ENCODE assay signal across 35 cellular contexts in the genomic region with DNA sequence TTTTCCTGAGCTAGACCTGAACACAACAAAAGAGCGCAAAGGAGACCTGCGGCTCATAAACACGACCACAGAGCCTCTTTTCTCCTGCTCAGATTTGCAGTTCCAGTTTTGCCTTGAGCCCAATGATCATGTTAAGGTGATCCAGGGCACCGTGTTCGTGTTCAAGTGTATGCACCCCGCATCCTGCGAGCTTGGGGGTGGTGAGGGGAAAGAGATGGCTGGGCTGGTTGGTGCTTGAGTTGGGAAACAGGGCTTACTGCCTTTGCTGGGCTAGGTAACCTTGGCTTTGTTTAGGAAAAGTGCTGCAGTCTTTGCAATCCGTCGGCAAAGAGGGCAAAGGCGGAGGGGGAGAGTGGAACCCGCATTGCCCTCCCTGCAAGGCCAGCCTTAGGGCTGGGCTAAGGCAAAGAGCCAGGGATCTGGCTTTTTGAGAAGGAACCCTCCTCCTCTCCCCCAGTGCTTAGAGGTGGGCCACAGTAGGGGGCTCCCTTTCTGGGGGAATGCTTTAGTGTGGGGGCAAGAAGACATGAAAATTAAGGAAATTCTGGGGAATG. TPM values are rescaled to one million over a fixed set of nuclear protein-coding genes. Genes with fewer than 3 reads are reported as not detected.
DNase-seq lines count a peak whose midpoint lies in the region; ATAC-seq, FAIRE-seq and TF ChIP-seq lines count a peak whose summit lies in the region.
"Had no signal": no experiment of that assay in that cellular context is flagged by ENCODE, and none has a peak within 500 bp of the region (broad histone marks: within the 10 kb centered on the region; RNA-seq: fewer than 3 reads in every experiment).

No MANE protein-coding gene starts in this region.

- no peak overlapping the region for H3K56ac ChIP-seq in IMR-90 (ENCODE audit: extremely low read depth, insufficient read depth, low read length)

- no peak overlapping the region for H3K14ac ChIP-seq in IMR-90 (replicated peaks; ENCODE audit: low read depth, low read length)

- H2BK120ac ChIP-seq in IMR-90 (ENCODE audit: low read depth, low read length): no peak overlapping the region

- TF ChIP-seq CTCF in A673 (conservative IDR thresholded peaks at IDR 0.05; ENCODE audit: low read depth, low read length) (no peak), IMR-90 (conservative IDR thresholded peaks at IDR 0.05; ENCODE audit: low read depth, low read length) (no peak), endothelial cell of umbilical vein (IDR thresholded peaks at IDR 0.05; ENCODE audit: extremely low read depth in 1 of 2, insufficient read depth in 1 of 2, low read depth in 1 of 2, low read length in 2 of 2) (no peak), nephron progenitor cell (IDR thresholded peaks at IDR 0.05) (no peak), dorsolateral prefrontal cortex (IDR thresholded peaks at IDR 0.05 in 54 of 56, conservative IDR thresholded peaks at IDR 0.05 in 2 of 56; ENCODE audit: low read depth in 1 of 56, partially characterized antibody in 56 of 56) (no peak)

- ATAC-seq in IMR-90 (ENCODE audit: low read depth): no peak
- ATAC-seq: activated naive CD4-positive, alpha-beta T cell treated with anti-CD3 and anti-CD28 coated beads, Interleukin-2, amount 50 U/mL, for 72 hours; gastrocnemius medialis; left lung had no signal

- peak overlapping the region; percentile 56 for H3K27ac Mint-ChIP-seq in nephron progenitor cell
- H3K27ac Mint-ChIP-seq: activated CD4-positive, alpha-beta memory T cell treated with anti-CD3 and anti-CD28 coated beads for 36 hours had no signal

- peak; percentile 39 for DNase-seq in A673 (ENCODE audit: low spot score)
- DNase-seq in IMR-90: no peak
- DNase-seq in endothelial cell of umbilical vein (ENCODE audit: low read depth, low spot score): no peak
- DNase-seq in nephron progenitor cell: peak; percentile 11
- DNase-seq in NOMO-1 (lab: John Stamatoyannopoulos, UW; ENCODE audit: unreplicated experiment in 2 of 2): no peak
- no peak for DNase-seq in DMS53 (lab: John Stamatoyannopoulos, UW)
- no peak for DNase-seq in NCI-H146 (lab: John Stamatoyannopoulos, UW)
- DNase-seq in dorsolateral prefrontal cortex: no peak
- DNase-seq: ACHN; activated CD4-positive, alpha-beta memory T cell treated with anti-CD3 and anti-CD28 coated beads for 36 hours; activated CD4-positive, CD25-positive, alpha-beta regulatory T cell treated with anti-CD3 and anti-CD28 coated beads, Interleukin-2, amount 50 U/mL, for 72 hours; activated CD8-positive, alpha-beta memory T cell treated with anti-CD3 and anti-CD28 coated beads, Interleukin-2, amount 50 U/mL, for 4 hours; effector CD8-positive, alpha-beta T cell; gastrocnemius medialis; GF-D8; HCEC 1CT; hippocampal formation; mesendoderm; MV-4-11; NCI-H2171; NCI-H524; Peyer's patch; SJCRH30; stomach had no signal

- H2BK20ac ChIP-seq in IMR-90 (ENCODE audit: low read depth, low read length): no peak overlapping the region

- TF ChIP-seq POLR2A in IMR-90 (IDR thresholded peaks at IDR 0.05; ENCODE audit: low read depth, low read length) (no peak), endothelial cell of umbilical vein (IDR thresholded peaks at IDR 0.05; ENCODE audit: low read depth, low read length) (no peak)

- H3K27ac ChIP-seq in A673 (ENCODE audit: low read depth, low read length, poor library complexity, severe bottlenecking) (peak overlapping the region; percentile 88), IMR-90 (ENCODE audit: insufficient read depth, low read length) (no peak overlapping the region), endothelial cell of umbilical vein (ENCODE audit: insufficient read depth, low read depth, low read length) (no peak overlapping the region), dorsolateral prefrontal cortex (no peak overlapping the region)
- H3K27ac ChIP-seq: BLaER1 treated with 17β-estradiol and CSF1 and Interleukin-3, amounts not matched to agents 10 nM and 100 nM; gastrocnemius medialis; left lung; Peyer's patch; SJCRH30; stomach had no signal

- no peak overlapping the region for H4K5ac ChIP-seq in IMR-90 (ENCODE audit: low read depth, low read length)

- H4K8ac ChIP-seq in IMR-90 (ENCODE audit: low read depth in 2 of 2, low read length in 2 of 2): no peak overlapping the region

- H3K4ac ChIP-seq in IMR-90 (ENCODE audit: low read depth, low read length): no peak overlapping the region

- intact Hi-C loops in A673 (cut with micrococcal nuclease; ENCODE audit: unreplicated experiment): no loop called here
- intact Hi-C loops in IMR-90 (cut with micrococcal nuclease): no loop called here
- intact Hi-C loops in endothelial cell of umbilical vein (cut with micrococcal nuclease): no loop called here
- intact Hi-C loops in dorsolateral prefrontal cortex (cut with DNase I): no loop called here

- H3K27me3 Mint-ChIP-seq in nephron progenitor cell (ENCODE audit: low read depth, poor library complexity): peaks cover 57% of the 10 kb centered on the region

- H3K4me1 Mint-ChIP-seq in nephron progenitor cell: peaks cover 79% of the 10 kb centered on the region

- H3K4me1 ChIP-seq in A673 (ENCODE audit: insufficient read depth, low read length, poor library complexity, severe bottlenecking) (peaks cover 47% of the 10 kb centered on the region), IMR-90 (ENCODE audit: control insufficient read depth, insufficient read depth, low read length) (no peaks in the 10 kb centered on the region), endothelial cell of umbilical vein (ENCODE audit: control insufficient read depth, extremely low read depth, insufficient read depth, low read length) (peaks cover 11% of the 10 kb centered on the region)
- H3K4me1 ChIP-seq: BLaER1 treated with 17β-estradiol and CSF1 and Interleukin-3, amounts not matched to agents 10 nM and 100 nM had no signal

- POLR2A ChIA-PET in A673 (lab: Charles Lee; ENCODE audit: low non-redundant PET): no interaction called here
- POLR2A ChIA-PET in IMR-90 (lab: Charles Lee; ENCODE audit: unreplicated experiment): no interaction called here
- POLR2A ChIA-PET in endothelial cell of umbilical vein (lab: Charles Lee): interaction anchor here (0.5 kb wide), 1 partner anchor 230 kb away, joined by 3 read pairs; no protein-coding TSS in a partner anchor

- no peaks in the 10 kb centered on the region for H3K79me2 ChIP-seq in endothelial cell of umbilical vein (ENCODE audit: control insufficient read depth, insufficient read depth, low read length)

- H3K9me3 ChIP-seq in A673 (ENCODE audit: low read depth, low read length, poor library complexity, severe bottlenecking) (no peaks in the 10 kb centered on the region), IMR-90 (ENCODE audit: control insufficient read depth, insufficient read depth, low read length) (peaks cover 15% of the 10 kb centered on the region), endothelial cell of umbilical vein (replicated peaks; ENCODE audit: control insufficient read depth, insufficient read depth, low read length) (no peaks in the 10 kb centered on the region)
- H3K9me3 ChIP-seq: gastrocnemius medialis, left lung, SJCRH30, tibial nerve had no signal

- H2AK9ac ChIP-seq in IMR-90 (replicated peaks; ENCODE audit: low read depth, low read length, poor library complexity): no peak overlapping the region

- no peak overlapping the region for H4K91ac ChIP-seq in IMR-90 (ENCODE audit: insufficient read depth, low read depth, low read length)

- no peak overlapping the region for H2BK5ac ChIP-seq in IMR-90 (ENCODE audit: low read depth, low read length, poor library complexity, severe bottlenecking)

- no peak overlapping the region for H2BK15ac ChIP-seq in IMR-90 (ENCODE audit: low read depth, low read length)

- no peak for FAIRE-seq in endothelial cell of umbilical vein (lab: Jason Lieb, UNC)
- FAIRE-seq: bronchial epithelial cell, TTC549 had no signal

- no peak for TF ChIP-seq RAD21 in IMR-90 (IDR thresholded peaks at IDR 0.05; ENCODE audit: low read length)

- H3K79me1 ChIP-seq in IMR-90 (ENCODE audit: low read depth in 1 of 2, low read length in 2 of 2): no peaks in the 10 kb centered on the region

- H3K9ac ChIP-seq in IMR-90 (ENCODE audit: low read depth, low read length): no peak overlapping the region
- no peak overlapping the region for H3K9ac ChIP-seq in endothelial cell of umbilical vein (replicated peaks; ENCODE audit: extremely low read depth, insufficient read depth, low read length)
- H3K9ac ChIP-seq: BLaER1 treated with 17β-estradiol and CSF1 and Interleukin-3, amounts not matched to agents 10 nM and 100 nM had no signal

- H3K23ac ChIP-seq in IMR-90 (ENCODE audit: low read depth, low read length): no peak overlapping the region

- CTCF ChIA-PET in A673 (lab: Charles Lee) (interaction anchor here (0.5 kb wide), 1 partner anchor 10 kb away, joined by 7 read pairs; no protein-coding TSS in a partner anchor), IMR-90 (lab: Yijun Ruan, JAX) (no interaction called here), endothelial cell of umbilical vein (lab: Charles Lee) (interaction anchor here (1.0 to 2.2 kb wide), 11 partner anchors 9 to 1031 kb away, joined by 4 to 16 read pairs (median 5); no protein-coding TSS in a partner anchor)

- BruUV-seq in A673 (replicated peaks; lab: Mats Ljungman, UMichigan) (no TSS peak), IMR-90 (replicated peaks; lab: Mats Ljungman, UMichigan) (no TSS peak), endothelial cell of umbilical vein (replicated peaks; lab: Mats Ljungman, UMichigan) (no TSS peak)

- WGBS in IMR-90 (ENCODE audit: extremely low coverage in 2 of 2, insufficient read length in 1 of 2), 2 experiments: 10% methylated on average over 4 of the region's 11 CpGs; no CpG with 5 or more reads in 1 of the 2 experiments

- in situ Hi-C loops in IMR-90 (cut with MboI; ENCODE audit: low sequenced_read_pairs): no loop called here

- H4K20me1 ChIP-seq in IMR-90 (ENCODE audit: insufficient read depth, low read length): no peaks in the 10 kb centered on the region
- no peaks in the 10 kb centered on the region for H4K20me1 ChIP-seq in endothelial cell of umbilical vein (replicated peaks; ENCODE audit: control insufficient read depth, extremely low read depth, insufficient read depth, low read length)

- H3K18ac ChIP-seq in IMR-90 (ENCODE audit: low read depth, low read length): no peak overlapping the region

- H2AFZ ChIP-seq in IMR-90 (replicated peaks; ENCODE audit: low read length, poor library complexity): peak overlapping the region; percentile 37
- H2AFZ ChIP-seq in endothelial cell of umbilical vein (ENCODE audit: low read depth, low read length): no peak overlapping the region

- H3K36me3 ChIP-seq in A673 (ENCODE audit: insufficient read depth, low read length, poor library complexity, severe bottlenecking): peaks cover 77% of the 10 kb centered on the region
- no peaks in the 10 kb centered on the region for H3K36me3 ChIP-seq in IMR-90 (ENCODE audit: control insufficient read depth, insufficient read depth, low read length)
- H3K36me3 ChIP-seq in endothelial cell of umbilical vein (ENCODE audit: control insufficient read depth in 2 of 2, extremely low read depth in 1 of 2, insufficient read depth in 2 of 2, low read length in 2 of 2): no peaks in the 10 kb centered on the region
- H3K36me3 ChIP-seq: BLaER1 treated with 17β-estradiol and CSF1 and Interleukin-3, amounts not matched to agents 10 nM and 100 nM; gastrocnemius medialis; left lung; Peyer's patch; SJCRH30; stomach; tibial nerve had no signal

- H3K4me2 ChIP-seq in IMR-90 (ENCODE audit: low read depth, low read length): no peak overlapping the region
- H3K4me2 ChIP-seq in endothelial cell of umbilical vein (ENCODE audit: insufficient read depth, low read length): no peak overlapping the region
- H3K4me2 ChIP-seq: BLaER1 treated with 17β-estradiol and CSF1 and Interleukin-3, amounts not matched to agents 10 nM and 100 nM had no signal

- dilution Hi-C loops in IMR-90 (cut with HindIII; ENCODE audit: low sequenced_read_pairs, unreplicated experiment): no loop called here
- dilution Hi-C loops in endothelial cell of umbilical vein (cut with MboI; ENCODE audit: extremely low pct_ligation_motif_present, low sequenced_read_pairs): no loop called here

- H3K9me3 Mint-ChIP-seq in nephron progenitor cell: no peaks in the 10 kb centered on the region
- H3K9me3 Mint-ChIP-seq: activated CD4-positive, alpha-beta memory T cell treated with anti-CD3 and anti-CD28 coated beads for 36 hours had no signal

- H2AK5ac ChIP-seq in IMR-90 (ENCODE audit: low read depth, low read length): no peak overlapping the region

- H3K27me3 ChIP-seq in A673 (replicated peaks; ENCODE audit: insufficient read depth, low read depth, low read length, poor library complexity) (no peaks in the 10 kb centered on the region), IMR-90 (ENCODE audit: control insufficient read depth, insufficient read depth, low read length) (peaks cover 94% of the 10 kb centered on the region), endothelial cell of umbilical vein (ENCODE audit: control insufficient read depth in 2 of 2, insufficient read depth in 2 of 2, low read length in 2 of 2) (peaks cover 74 to 91% of the 10 kb centered on the region in 2 experiments), dorsolateral prefrontal cortex (peaks cover 37 to 100% (median 100%) of the 10 kb centered on the region in 45 donors)
- H3K27me3 ChIP-seq: SJCRH30 had no signal

- H3K9me1 ChIP-seq in IMR-90 (ENCODE audit: insufficient read depth, low read length): no peaks in the 10 kb centered on the region
- H3K9me1 ChIP-seq in endothelial cell of umbilical vein (replicated peaks; ENCODE audit: control insufficient read depth, extremely low read depth, insufficient read depth, low read length): no peaks in the 10 kb centered on the region

- H3K36me3 Mint-ChIP-seq in nephron progenitor cell (ENCODE audit: low read depth): no peaks in the 10 kb centered on the region

- H3K4me3 ChIP-seq in A673 (ENCODE audit: low read depth, low read length, poor library complexity, severe bottlenecking) (peak overlapping the region; percentile 73), IMR-90 (ENCODE audit: insufficient read depth, low read depth, low read length) (no peak overlapping the region), endothelial cell of umbilical vein (replicated peaks in 1 of 3; ENCODE audit: insufficient read depth in 1 of 3, low read depth in 1 of 3, low read length in 3 of 3) (no peak overlapping the region), dorsolateral prefrontal cortex (no peak overlapping the region)
- H3K4me3 ChIP-seq: BLaER1 treated with 17β-estradiol and CSF1 and Interleukin-3, amounts not matched to agents 10 nM and 100 nM; left lung; Peyer's patch; SJCRH30; stomach had no signal

- peak overlapping the region; percentile 86 for H3K4me3 Mint-ChIP-seq in nephron progenitor cell
- H3K4me3 Mint-ChIP-seq: activated CD4-positive, alpha-beta memory T cell treated with anti-CD3 and anti-CD28 coated beads for 36 hours had no signal

RNA-seq across cellular contexts. Expression of a gene that starts 1.3 kb away (rescaled TPM):
- 88.6 and 98.3 TPM in 2 replicates for total RNA-seq in A673 (2021)
- not detected in 2 replicates for total RNA-seq in IMR-90 (2012; rRNA removed)
- polyA plus RNA-seq in IMR-90 (2012; rRNA removed): not detected in 2 replicates
- not detected in 2 replicates for polyA plus RNA-seq in IMR-90 (2012; cell fraction: cytosol; rRNA removed)
- polyA plus RNA-seq in IMR-90 (2012; cell fraction: nucleus; rRNA removed; ENCODE audit: low replicate concordance): not detected in 2 replicates
- total RNA-seq in endothelial cell of umbilical vein: not detected in 2 replicates
- polyA plus RNA-seq in endothelial cell of umbilical vein: not detected in 2 replicates
- polyA plus RNA-seq in endothelial cell of umbilical vein (2011; cell fraction: cytosol; rRNA removed): not detected in 2 replicates
- polyA plus RNA-seq in endothelial cell of umbilical vein (2011; cell fraction: nucleus; rRNA removed): not detected in 2 replicates
- not detected in 2 replicates for polyA plus RNA-seq in endothelial cell of umbilical vein (2012)
- polyA minus RNA-seq in endothelial cell of umbilical vein: not detected in 2 replicates
- not detected for polyA minus RNA-seq in endothelial cell of umbilical vein (2011; cell fraction: cytosol; rRNA and poly(A)+ RNA removed)
- not detected in 2 replicates for polyA minus RNA-seq in endothelial cell of umbilical vein (2011; cell fraction: nucleus; rRNA and poly(A)+ RNA removed)
- total RNA-seq in dorsolateral prefrontal cortex: under 1 TPM in 1 of 120 experiments, not detected in 119; 0.24 TPM
- total RNA-seq: activated CD4-positive, alpha-beta memory T cell treated with anti-CD3 and anti-CD28 coated beads for 36 hours; activated naive CD4-positive, alpha-beta T cell treated with anti-CD3 and anti-CD28 coated beads, Interleukin-2, amount 50 U/mL, for 72 hours; activated T-helper 1 cell treated with anti-CD3 and anti-CD28 coated beads, Interleukin-12 subunit alpha, Interleukin-12 subunit beta, Interleukin-2, Interleukin-4 antibody, amounts not matched to agents 30 ng/mL and 10 ng/mL and 1 ng/mL, durations not matched to agents 14 hours and 24 hours and 36 hours; bronchial epithelial cell; osteocyte; Peyer's patch had no signal
- polyA plus RNA-seq: stomach had no signal

RNA-seq across cellular contexts. Expression of a gene that starts 4.6 kb away (rescaled TPM):
- total RNA-seq in A673 (2021): 63.0 and 64.9 TPM in 2 replicates
- total RNA-seq in IMR-90 (2012; rRNA removed): not detected in 2 replicates
- polyA plus RNA-seq in IMR-90 (2012; rRNA removed): not detected in 2 replicates
- not detected in 2 replicates for polyA plus RNA-seq in IMR-90 (2012; cell fraction: cytosol; rRNA removed)
- not detected in 2 replicates for polyA plus RNA-seq in IMR-90 (2012; cell fraction: nucleus; rRNA removed; ENCODE audit: low replicate concordance)
- total RNA-seq in endothelial cell of umbilical vein: 3.5 and 3.9 TPM in 2 replicates
- 1.9 and 2.3 TPM in 2 replicates for polyA plus RNA-seq in endothelial cell of umbilical vein
- 1.2 and 1.9 TPM in 2 replicates for polyA plus RNA-seq in endothelial cell of umbilical vein (2011; cell fraction: cytosol; rRNA removed)
- 1.0 and 1.2 TPM in 2 replicates for polyA plus RNA-seq in endothelial cell of umbilical vein (2011; cell fraction: nucleus; rRNA removed)
- polyA plus RNA-seq in endothelial cell of umbilical vein (2012): 3.6 and 4.5 TPM in 2 replicates
- polyA minus RNA-seq in endothelial cell of umbilical vein: 0.40 and 0.46 TPM in 2 replicates
- polyA minus RNA-seq in endothelial cell of umbilical vein (2011; cell fraction: cytosol; rRNA and poly(A)+ RNA removed): 2.0 TPM
- polyA minus RNA-seq in endothelial cell of umbilical vein (2011; cell fraction: nucleus; rRNA and poly(A)+ RNA removed): 0.53 and 1.4 TPM in 2 replicates
- total RNA-seq in dorsolateral prefrontal cortex: under 1 TPM in 1 of 120 experiments, not detected in 119; 0.23 TPM
- total RNA-seq: activated CD4-positive, alpha-beta memory T cell treated with anti-CD3 and anti-CD28 coated beads for 36 hours; activated naive CD4-positive, alpha-beta T cell treated with anti-CD3 and anti-CD28 coated beads, Interleukin-2, amount 50 U/mL, for 72 hours; activated T-helper 1 cell treated with anti-CD3 and anti-CD28 coated beads, Interleukin-12 subunit alpha, Interleukin-12 subunit beta, Interleukin-2, Interleukin-4 antibody, amounts not matched to agents 30 ng/mL and 10 ng/mL and 1 ng/mL, durations not matched to agents 14 hours and 24 hours and 36 hours; bronchial epithelial cell; osteocyte had no signal

RNA-seq across cellular contexts. Expression of a gene that starts 10.8 kb away (rescaled TPM):
- total RNA-seq in A673 (2021): 107 and 123 TPM in 2 replicates
- total RNA-seq in IMR-90 (2012; rRNA removed): not detected in 2 replicates
- polyA plus RNA-seq in IMR-90 (2012; rRNA removed): not detected in 2 replicates
- not detected in 2 replicates for polyA plus RNA-seq in IMR-90 (2012; cell fraction: cytosol; rRNA removed)
- not detected in 2 replicates for polyA plus RNA-seq in IMR-90 (2012; cell fraction: nucleus; rRNA removed; ENCODE audit: low replicate concordance)
- total RNA-seq in endothelial cell of umbilical vein: not detected in 2 replicates
- not detected in 2 replicates for polyA plus RNA-seq in endothelial cell of umbilical vein
- polyA plus RNA-seq in endothelial cell of umbilical vein (2011; cell fraction: cytosol; rRNA removed): not detected in 2 replicates
- not detected in 2 replicates for polyA plus RNA-seq in endothelial cell of umbilical vein (2011; cell fraction: nucleus; rRNA removed)
- polyA plus RNA-seq in endothelial cell of umbilical vein (2012): not detected in 2 replicates
- not detected in 2 replicates for polyA minus RNA-seq in endothelial cell of umbilical vein
- 1.0 TPM for polyA minus RNA-seq in endothelial cell of umbilical vein (2011; cell fraction: cytosol; rRNA and poly(A)+ RNA removed)
- polyA minus RNA-seq in endothelial cell of umbilical vein (2011; cell fraction: nucleus; rRNA and poly(A)+ RNA removed): not detected in 2 replicates
- total RNA-seq in dorsolateral prefrontal cortex: not detected
- total RNA-seq: activated CD4-positive, alpha-beta memory T cell treated with anti-CD3 and anti-CD28 coated beads for 36 hours; activated naive CD4-positive, alpha-beta T cell treated with anti-CD3 and anti-CD28 coated beads, Interleukin-2, amount 50 U/mL, for 72 hours; activated T-helper 1 cell treated with anti-CD3 and anti-CD28 coated beads, Interleukin-12 subunit alpha, Interleukin-12 subunit beta, Interleukin-2, Interleukin-4 antibody, amounts not matched to agents 30 ng/mL and 10 ng/mL and 1 ng/mL, durations not matched to agents 14 hours and 24 hours and 36 hours; bronchial epithelial cell; left lung; osteocyte; Peyer's patch; skeletal muscle tissue; stomach had no signal
- polyA plus RNA-seq: stomach had no signal

RNA-seq across cellular contexts. Expression of a gene that starts 11.6 kb away (rescaled TPM):
- total RNA-seq in A673 (2021) (56.8 and 61.9 TPM in 2 replicates), IMR-90 (2012; rRNA removed) (not detected in 2 replicates), endothelial cell of umbilical vein (14.9 and 15.6 TPM in 2 replicates), dorsolateral prefrontal cortex (not detected)
- polyA plus RNA-seq in IMR-90 (2012; rRNA removed) (not detected in 2 replicates), endothelial cell of umbilical vein (6.4 and 7.2 TPM in 2 replicates)
- polyA plus RNA-seq in IMR-90 (2012; cell fraction: cytosol; rRNA removed): not detected in 2 replicates
- polyA plus RNA-seq in IMR-90 (2012; cell fraction: nucleus; rRNA removed; ENCODE audit: low replicate concordance): not detected in 2 replicates
- polyA plus RNA-seq in endothelial cell of umbilical vein (2011; cell fraction: cytosol; rRNA removed): 7.9 and 8.0 TPM in 2 replicates
- polyA plus RNA-seq in endothelial cell of umbilical vein (2011; cell fraction: nucleus; rRNA removed): 5.3 and 7.6 TPM in 2 replicates
- 13.0 and 15.6 TPM in 2 replicates for polyA plus RNA-seq in endothelial cell of umbilical vein (2012)
- 3.2 and 4.6 TPM in 2 replicates for polyA minus RNA-seq in endothelial cell of umbilical vein
- not detected for polyA minus RNA-seq in endothelial cell of umbilical vein (2011; cell fraction: cytosol; rRNA and poly(A)+ RNA removed)
- 2.6 and 3.6 TPM in 2 replicates for polyA minus RNA-seq in endothelial cell of umbilical vein (2011; cell fraction: nucleus; rRNA and poly(A)+ RNA removed)
- total RNA-seq: activated CD4-positive, alpha-beta memory T cell treated with anti-CD3 and anti-CD28 coated beads for 36 hours; activated naive CD4-positive, alpha-beta T cell treated with anti-CD3 and anti-CD28 coated beads, Interleukin-2, amount 50 U/mL, for 72 hours; activated T-helper 1 cell treated with anti-CD3 and anti-CD28 coated beads, Interleukin-12 subunit alpha, Interleukin-12 subunit beta, Interleukin-2, Interleukin-4 antibody, amounts not matched to agents 30 ng/mL and 10 ng/mL and 1 ng/mL, durations not matched to agents 14 hours and 24 hours and 36 hours; bronchial epithelial cell; osteocyte had no signal

RNA-seq across cellular contexts. Expression of a gene that starts 18.3 kb away (rescaled TPM):
- 0.58 and 0.72 TPM in 2 replicates for total RNA-seq in A673 (2021)
- not detected in 2 replicates for total RNA-seq in IMR-90 (2012; rRNA removed)
- not detected in 2 replicates for polyA plus RNA-seq in IMR-90 (2012; rRNA removed)
- polyA plus RNA-seq in IMR-90 (2012; cell fraction: cytosol; rRNA removed): not detected in 2 replicates
- polyA plus RNA-seq in IMR-90 (2012; cell fraction: nucleus; rRNA removed; ENCODE audit: low replicate concordance): not detected in 2 replicates
- not detected in 2 replicates for total RNA-seq in endothelial cell of umbilical vein
- not detected in 2 replicates for polyA plus RNA-seq in endothelial cell of umbilical vein
- not detected in 2 replicates for polyA plus RNA-seq in endothelial cell of umbilical vein (2011; cell fraction: cytosol; rRNA removed)
- not detected in 2 replicates for polyA plus RNA-seq in endothelial cell of umbilical vein (2011; cell fraction: nucleus; rRNA removed)
- polyA plus RNA-seq in endothelial cell of umbilical vein (2012): not detected in 2 replicates
- polyA minus RNA-seq in endothelial cell of umbilical vein: not detected in 2 replicates
- polyA minus RNA-seq in endothelial cell of umbilical vein (2011; cell fraction: cytosol; rRNA and poly(A)+ RNA removed): not detected
- not detected in 2 replicates for polyA minus RNA-seq in endothelial cell of umbilical vein (2011; cell fraction: nucleus; rRNA and poly(A)+ RNA removed)
- total RNA-seq in dorsolateral prefrontal cortex: not detected
- total RNA-seq: activated CD4-positive, alpha-beta memory T cell treated with anti-CD3 and anti-CD28 coated beads for 36 hours; activated naive CD4-positive, alpha-beta T cell treated with anti-CD3 and anti-CD28 coated beads, Interleukin-2, amount 50 U/mL, for 72 hours; activated T-helper 1 cell treated with anti-CD3 and anti-CD28 coated beads, Interleukin-12 subunit alpha, Interleukin-12 subunit beta, Interleukin-2, Interleukin-4 antibody, amounts not matched to agents 30 ng/mL and 10 ng/mL and 1 ng/mL, durations not matched to agents 14 hours and 24 hours and 36 hours; bronchial epithelial cell; gastrocnemius medialis; left lung; osteocyte; Peyer's patch; renal cortical epithelial cell; skeletal muscle tissue; stomach; tibial nerve had no signal
- polyA plus RNA-seq: esophagus, stomach had no signal

Comparison
In these comparisons a context has a peak if more than half of its experiments do, and no peak if none do; other contexts are left out.
1. DNase-seq: peak in A673 (single experiment) and nephron progenitor cell (single experiment); none in IMR-90 (single experiment), endothelial cell of umbilical vein (single experiment), NOMO-1 (0 of 2), DMS53 (single experiment), NCI-H146 (single experiment) and dorsolateral prefrontal cortex (0 of 10).
2. RNA of a gene that starts 1.3 kb away (total RNA-seq): 88.6 to 98.3 TPM in A673; not detected in IMR-90, not detected in endothelial cell of umbilical vein and 0.24 TPM in dorsolateral prefrontal cortex; every median in the first group is over 10 times any median in the second.
3. RNA of a gene that starts 4.6 kb away (total RNA-seq): 63.0 to 64.9 TPM in A673; 3.5 to 3.9 TPM in endothelial cell of umbilical vein, not detected in IMR-90 and 0.23 TPM in dorsolateral prefrontal cortex; every median in the first group is over 10 times any median in the second.
4. RNA of a gene that starts 10.8 kb away (total RNA-seq): 107 to 123 TPM in A673; not detected in IMR-90, not detected in endothelial cell of umbilical vein and not detected in dorsolateral prefrontal cortex; every median in the first group is over 10 times any median in the second.